10 cellular contexts compared by ENCODE assay signal in the genomic region with DNA sequence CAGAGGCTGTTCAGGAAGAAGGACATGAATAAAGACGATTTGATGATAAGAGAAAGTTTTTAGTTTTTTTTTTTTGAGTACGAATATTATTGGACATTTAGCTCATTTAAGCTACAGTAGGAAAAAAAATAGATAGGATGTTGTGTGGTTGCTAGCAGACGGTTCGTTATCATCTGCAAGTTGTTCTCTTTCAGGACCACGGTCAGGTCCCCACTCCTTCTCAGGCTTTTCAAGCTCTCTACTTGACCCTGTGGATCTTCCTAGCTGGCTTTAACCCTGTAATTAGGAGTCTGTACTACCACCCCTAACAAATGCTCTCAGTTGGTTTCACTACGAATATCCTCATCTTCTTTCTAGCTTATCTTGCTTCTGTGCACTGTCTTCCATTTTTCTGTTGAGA. TPM values are rescaled to one million over a fixed set of nuclear protein-coding genes. Genes with fewer than 3 reads are reported as not detected.
DNase-seq lines count a peak whose midpoint lies in the region; ATAC-seq, FAIRE-seq and TF ChIP-seq lines count a peak whose summit lies in the region.
"Had no signal": no experiment of that assay in that cellular context is flagged by ENCODE, and none has a peak within 500 bp of the region (broad histone marks: within the 10 kb centered on the region; RNA-seq: fewer than 3 reads in every experiment).

No MANE protein-coding gene starts in this region.

- peaks cover 12% of the 10 kb centered on the region for H3K4me1 ChIP-seq in neuron (ENCODE audit: insufficient read depth, low read length)
- H3K4me1 ChIP-seq in left lung, result peaks cover 0 to 16% of the 10 kb centered on the region in 2 donors

- FAIRE-seq in GM19239 (lab: Jason Lieb, UNC), result no peak

- intact Hi-C loops in left lung (cut with DNase I), result no loop called here

- no peak for ATAC-seq in left lung
- no peak for ATAC-seq in HG02840 (IDR thresholded peaks at IDR 0.05; ENCODE audit: low FRiP score, unreplicated experiment)

- H3K9me3 ChIP-seq in neuron (ENCODE audit: low read length) (no peaks in the 10 kb centered on the region), left lung (peaks cover 0 to 3% of the 10 kb centered on the region in 2 donors)

- DNase-seq in NCI-H2227 treated with DMSO at 0.1 percent for 48 hours (lab: John Stamatoyannopoulos, UW) (peak; percentile 29), NCI-H2227 (lab: John Stamatoyannopoulos, UW; ENCODE audit: unreplicated experiment) (no peak), NCI-H460 (ENCODE audit: extremely low read depth, low read depth) (peak; percentile 14), ecto neural progenitor cell (ENCODE audit: low spot score) (peak; percentile 49), GM19239 (ENCODE audit: insufficient read length, low spot score) (no peak), left lung (no peak)

- peak overlapping the region; percentile 75 for H2AFZ ChIP-seq in neuron (ENCODE audit: low read depth, low read length)

- no peak overlapping the region for H3K27ac ChIP-seq in left lung
- H3K27ac ChIP-seq: HL-60 had no signal

- H3K27me3 ChIP-seq in neuron (ENCODE audit: insufficient read depth, low read length) (no peaks in the 10 kb centered on the region), left lung (peaks cover 9 to 51% of the 10 kb centered on the region in 2 donors)

- H3K36me3 ChIP-seq in neuron (ENCODE audit: insufficient read depth, low read length) (no peaks in the 10 kb centered on the region), left lung (no peaks in the 10 kb centered on the region)

- no peak for TF ChIP-seq CTCF in left lung (IDR thresholded peaks at IDR 0.05)

- H3K4me3 ChIP-seq in neuron (ENCODE audit: low read length), result peak overlapping the region; percentile 75
- no peak overlapping the region for H3K4me3 ChIP-seq in left lung

RNA-seq across cellular contexts. Expression of a gene that starts 1.1 kb away (rescaled TPM):
- not detected in 2 replicates for total RNA-seq in NCI-H460 (2014; rRNA removed; shearing (Covaris generic))
- polyA plus RNA-seq in NCI-H460 (2014; cell fraction: nucleus; rRNA removed), result not detected in 2 replicates
- total RNA-seq in left lung, result under 1 TPM; 0.12 to 0.26 TPM
- total RNA-seq: subcutaneous adipose tissue had no signal

Comparison
In these comparisons a context has a peak if more than half of its experiments do, and no peak if none do; other contexts are left out.
1. DNase-seq: peak in NCI-H2227 treated with DMSO at 0.1 percent for 48 hours (single experiment), NCI-H460 (single experiment) and ecto neural progenitor cell (single experiment); none in NCI-H2227 (single experiment), GM19239 (single experiment) and left lung (0 of 2).